ENCODE assay signal across 20 cellular contexts in genomic region chr1:81149649-81150335, GRCh38.
"Had no signal": no experiment of that assay in that cellular context is flagged by ENCODE, and none has a peak within 500 bp of the region (broad histone marks: within the 10 kb centered on the region; RNA-seq: fewer than 3 reads in every experiment).

No MANE protein-coding gene starts in this region.

- DNase-seq: activated naive CD4-positive, alpha-beta T cell treated with Interleukin-2 at 50 U/mL for 16 hours; activated T-cell treated with anti-CD3 and anti-CD28 coated beads for 4 hours; central memory CD4-positive, alpha-beta T cell; effector memory CD4-positive, alpha-beta T cell; mucosa of descending colon; naive thymus-derived CD4-positive, alpha-beta T cell; stimulated activated CD4-positive, alpha-beta T cell treated with anti-CD3 and anti-CD28 coated beads, Interleukin-15, amount 100 ng/mL, for 24 hours; stimulated activated CD4-positive, alpha-beta T cell treated with anti-CD3 and anti-CD28 coated beads, Interleukin-4, amount 100 ng/mL, for 1 hour; stimulated activated naive B cell treated with anti-CD40 and anti-IgM and Interleukin-4, amounts not matched to agents 10 μg/mL and 1 μg/mL and 100 μg/mL, for 72 hours; T-cell; T1000; tibial artery had no signal

- FAIRE-seq: islet of Langerhans, urothelium cell line had no signal

- H3K4me3 ChIP-seq: ascending aorta, gastroesophageal sphincter, mucosa of descending colon, right atrium auricular region, skin epidermis, tibial artery had no signal

- H3K27ac ChIP-seq: ascending aorta, epithelial cell of prostate, gastroesophageal sphincter, neutrophil, right atrium auricular region, skin epidermis, tibial artery had no signal

- H3K4me1 ChIP-seq: ascending aorta, gastroesophageal sphincter, right atrium auricular region, tibial artery had no signal

- H3K9me3 ChIP-seq: ascending aorta, gastroesophageal sphincter, mucosa of descending colon, neutrophil, right atrium auricular region, tibial artery had no signal

- H3K36me3 ChIP-seq: ascending aorta, gastroesophageal sphincter, neutrophil, right atrium auricular region, tibial artery had no signal

- H3K27me3 ChIP-seq: ascending aorta, gastroesophageal sphincter, neutrophil, right atrium auricular region, tibial artery had no signal
